ENCODE assay signal across 9 cellular contexts in the genomic region with DNA sequence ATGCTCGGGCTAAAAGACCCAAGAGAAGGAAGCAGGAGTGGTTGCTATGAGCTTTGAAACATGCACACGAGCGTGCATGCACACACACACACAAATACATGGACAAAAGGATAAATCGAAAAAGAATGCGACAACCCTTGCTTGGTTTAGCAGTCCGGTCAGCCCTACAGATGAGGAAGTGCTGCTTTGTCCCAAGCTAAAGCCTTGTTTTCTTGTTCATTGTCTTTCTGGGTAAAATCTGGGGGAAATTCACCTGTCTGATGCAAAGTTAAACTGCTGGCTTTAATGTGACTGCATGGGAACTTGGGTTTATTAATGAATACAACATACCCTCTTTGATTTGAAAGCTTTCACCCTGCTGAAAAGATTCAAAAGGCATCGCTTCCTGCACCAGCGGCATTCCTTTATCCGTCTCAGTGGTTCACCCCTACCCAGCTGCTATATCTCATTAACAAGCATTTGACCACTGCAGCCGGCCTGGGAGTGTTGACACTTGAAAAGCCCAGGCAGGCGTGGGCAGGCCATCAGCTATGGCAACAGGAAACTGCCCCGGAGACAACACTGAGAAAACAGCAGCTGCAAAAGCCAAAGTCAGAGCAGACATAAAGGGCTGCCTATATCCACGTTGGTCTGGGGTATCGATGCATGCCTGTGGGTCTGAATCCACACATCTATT.
A peak's percentile ranks its signal among the peaks of the same experiment; 100 is the strongest.
DNase-seq lines count a peak whose midpoint lies in the region; ATAC-seq and TF ChIP-seq lines count a peak whose summit lies in the region.
"Had no signal": no experiment of that assay in that cellular context is flagged by ENCODE, and none has a peak within 500 bp of the region (broad histone marks: within the 10 kb centered on the region; RNA-seq: fewer than 3 reads in every experiment).

No MANE protein-coding gene starts in this region.

- no peaks in the 10 kb centered on the region for H3K36me3 Mint-ChIP-seq in stimulated activated memory B cell treated with anti-CD40 and anti-IgM and Interleukin-4, amounts not matched to agents 10 μg/mL and 1 μg/mL and 100 μg/mL, for 72 hours
- H3K36me3 Mint-ChIP-seq: activated naive CD8-positive, alpha-beta T cell had no signal

- intact Hi-C loops in mucosa of descending colon (cut with DNase I, micrococcal nuclease) (no loop called here), uterus (cut with DNase I; ENCODE audit: low total_unique reads) (no loop called here)

- H3K4me1 ChIP-seq in mucosa of descending colon (ENCODE audit: low read depth): no peaks in the 10 kb centered on the region
- no peaks in the 10 kb centered on the region for H3K4me1 ChIP-seq in uterus

- TF ChIP-seq CTCF in mucosa of descending colon (IDR thresholded peaks at IDR 0.05) (no peak), uterus (IDR thresholded peaks at IDR 0.05) (no peak)

- peak; percentile 78 for ATAC-seq in mucosa of descending colon
- ATAC-seq in GM18519 (IDR thresholded peaks at IDR 0.05; ENCODE audit: low FRiP score, unreplicated experiment): no peak
- no peak for ATAC-seq in stimulated activated memory B cell treated with anti-CD40 and anti-IgM and Interleukin-4, amounts not matched to agents 10 μg/mL and 1 μg/mL and 100 μg/mL, for 72 hours
- ATAC-seq in HG03378 (IDR thresholded peaks at IDR 0.05; ENCODE audit: unreplicated experiment): no peak

- H3K27me3 ChIP-seq in uterus: no peaks in the 10 kb centered on the region

- H3K4me3 Mint-ChIP-seq in stimulated activated memory B cell treated with anti-CD40 and anti-IgM and Interleukin-4, amounts not matched to agents 10 μg/mL and 1 μg/mL and 100 μg/mL, for 72 hours: no peak overlapping the region
- H3K4me3 Mint-ChIP-seq: activated naive CD8-positive, alpha-beta T cell had no signal

- H3K27me3 Mint-ChIP-seq in stimulated activated memory B cell treated with anti-CD40 and anti-IgM and Interleukin-4, amounts not matched to agents 10 μg/mL and 1 μg/mL and 100 μg/mL, for 72 hours: no peaks in the 10 kb centered on the region
- H3K27me3 Mint-ChIP-seq: activated naive CD8-positive, alpha-beta T cell had no signal

- H3K4me3 ChIP-seq in mucosa of descending colon (no peak overlapping the region), uterus (no peak overlapping the region)

- no peaks in the 10 kb centered on the region for H3K9me3 ChIP-seq in mucosa of descending colon
- H3K9me3 ChIP-seq in uterus: peaks cover 0 to 3% of the 10 kb centered on the region in 2 donors

- H3K4me1 Mint-ChIP-seq in stimulated activated memory B cell treated with anti-CD40 and anti-IgM and Interleukin-4, amounts not matched to agents 10 μg/mL and 1 μg/mL and 100 μg/mL, for 72 hours: no peaks in the 10 kb centered on the region

- no peak for TF ChIP-seq POLR2A in uterus (IDR thresholded peaks at IDR 0.05)

- no peaks in the 10 kb centered on the region for H3K36me3 ChIP-seq in mucosa of descending colon (ENCODE audit: low read depth)
- no peaks in the 10 kb centered on the region for H3K36me3 ChIP-seq in uterus

- H3K9me3 Mint-ChIP-seq in stimulated activated memory B cell treated with anti-CD40 and anti-IgM and Interleukin-4, amounts not matched to agents 10 μg/mL and 1 μg/mL and 100 μg/mL, for 72 hours: peaks cover 3% of the 10 kb centered on the region

- H3K27ac Mint-ChIP-seq in stimulated activated memory B cell treated with anti-CD40 and anti-IgM and Interleukin-4, amounts not matched to agents 10 μg/mL and 1 μg/mL and 100 μg/mL, for 72 hours: no peak overlapping the region
- H3K27ac Mint-ChIP-seq: activated naive CD8-positive, alpha-beta T cell had no signal

- DNase-seq in DMS153 (lab: John Stamatoyannopoulos, UW): peak; percentile 97
- peak; percentile 62 for DNase-seq in NCI-H510A treated with DMSO at 0.1 percent for 48 hours (lab: John Stamatoyannopoulos, UW)
- peak; percentile 67 for DNase-seq in epidermal melanocyte (ENCODE audit: insufficient read length, low spot score)
- DNase-seq in mucosa of descending colon: peak; percentile 44 to 56 (median 46)
- no peak for DNase-seq in uterus

- H3K27ac ChIP-seq in uterus: no peak overlapping the region

Comparison
In these comparisons a context has a peak if more than half of its experiments do, and no peak if none do; other contexts are left out.
1. DNase-seq: peak in DMS153 (single experiment), NCI-H510A treated with DMSO at 0.1 percent for 48 hours (single experiment), epidermal melanocyte (single experiment) and mucosa of descending colon (3 of 3); none in uterus (0 of 2).